ENCODE assay signal across 1 cellular context in the genomic region with DNA sequence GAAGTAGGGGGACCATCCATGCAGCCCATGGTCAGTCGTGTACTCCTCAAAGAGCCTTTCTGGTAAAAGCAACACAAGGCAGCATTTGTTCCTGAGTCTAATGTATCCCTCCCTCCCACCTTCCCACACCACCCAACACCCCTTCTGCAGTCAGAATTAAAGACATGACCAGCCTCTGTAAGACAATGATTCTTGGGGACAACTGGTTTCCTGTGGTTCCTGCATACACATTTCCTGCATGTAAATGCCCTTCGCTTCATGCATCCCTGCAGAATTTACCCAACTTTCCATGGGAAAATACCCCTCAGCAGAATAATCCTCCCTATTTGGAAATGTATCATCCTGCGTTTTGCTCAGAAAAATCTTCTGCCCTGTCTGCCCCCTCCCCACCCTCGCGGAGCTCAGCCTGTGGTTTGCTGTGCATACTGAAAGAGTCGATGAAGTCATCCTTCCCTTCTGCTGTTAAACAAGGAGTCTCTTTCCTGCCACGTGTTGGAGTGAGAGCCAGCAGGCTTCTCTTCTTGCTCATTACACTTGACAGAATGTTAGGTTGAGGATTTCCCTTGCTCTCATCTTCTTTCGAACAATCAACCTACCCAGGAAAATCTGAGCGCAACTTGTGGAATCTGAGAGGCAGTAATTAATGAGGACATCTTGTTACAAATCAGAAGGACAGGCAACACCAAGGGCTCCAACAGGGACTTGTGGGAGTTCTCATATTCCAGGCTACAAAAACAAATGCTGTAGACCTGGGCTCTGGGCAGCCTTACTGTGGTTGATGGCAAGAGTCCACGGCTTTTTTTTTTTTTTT.
TF ChIP-seq lines count a peak whose summit lies in the region.

No MANE protein-coding gene starts in this region.

TF ChIP-seq in HepG2, 621 proteins besides CTCF, POLR2A, EP300 and RAD21:
- TF ChIP-seq SNAI1 (CRISPR knock-in tag; IDR thresholded peaks at IDR 0.05; ENCODE audit: borderline replicate concordance) (no peak), ZSCAN31 (CRISPR knock-in tag; IDR thresholded peaks at IDR 0.05; ENCODE audit: low read depth) (no peak), MAFG (CRISPR knock-in tag; IDR thresholded peaks at IDR 0.05) (no peak), KDM3A (CRISPR knock-in tag; IDR thresholded peaks at IDR 0.05; ENCODE audit: low read depth) (no peak), ZSCAN9 (CRISPR knock-in tag; IDR thresholded peaks at IDR 0.05; ENCODE audit: borderline replicate concordance) (no peak), GTF2F1 (IDR thresholded peaks at IDR 0.05; ENCODE audit: low read length) (no peak), PPARG (CRISPR knock-in tag; conservative IDR thresholded peaks at IDR 0.05) (no peak), KMT2B (CRISPR knock-in tag; IDR thresholded peaks at IDR 0.05) (no peak), ZFYVE20 (CRISPR knock-in tag; IDR thresholded peaks at IDR 0.05; ENCODE audit: borderline replicate concordance, low read depth) (no peak), ZNF432 (CRISPR knock-in tag; IDR thresholded peaks at IDR 0.05; ENCODE audit: borderline replicate concordance) (no peak), ZNF720 (CRISPR knock-in tag; IDR thresholded peaks at IDR 0.05) (no peak), MED13 (CRISPR knock-in tag; IDR thresholded peaks at IDR 0.05) (no peak), NFRKB (IDR thresholded peaks at IDR 0.05) (no peak), ZNF350 (CRISPR knock-in tag; IDR thresholded peaks at IDR 0.05; ENCODE audit: borderline replicate concordance, low read depth) (no peak), KLF15 (CRISPR knock-in tag; IDR thresholded peaks at IDR 0.05; ENCODE audit: borderline replicate concordance) (no peak), ZNF446 (CRISPR knock-in tag; IDR thresholded peaks at IDR 0.05) (no peak)
- TF ChIP-seq, protein P1, sequence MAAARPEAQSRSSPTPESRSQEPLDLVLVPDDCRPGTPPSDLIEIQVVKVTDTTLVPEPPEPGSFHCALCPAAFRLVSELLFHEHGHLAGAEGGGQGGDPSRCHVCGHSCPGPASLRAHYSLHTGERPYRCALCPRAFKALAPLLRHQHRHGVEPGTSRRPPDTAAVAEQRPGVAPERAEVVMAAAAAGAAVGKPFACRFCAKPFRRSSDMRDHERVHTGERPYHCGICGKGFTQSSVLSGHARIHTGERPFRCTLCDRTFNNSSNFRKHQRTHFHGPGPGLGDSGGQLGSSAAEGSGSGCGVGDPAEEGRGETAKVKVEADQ (CRISPR knock-in tag; IDR thresholded peaks at IDR 0.05; ENCODE audit: borderline replicate concordance) = no peak
- TF ChIP-seq, protein P2, sequence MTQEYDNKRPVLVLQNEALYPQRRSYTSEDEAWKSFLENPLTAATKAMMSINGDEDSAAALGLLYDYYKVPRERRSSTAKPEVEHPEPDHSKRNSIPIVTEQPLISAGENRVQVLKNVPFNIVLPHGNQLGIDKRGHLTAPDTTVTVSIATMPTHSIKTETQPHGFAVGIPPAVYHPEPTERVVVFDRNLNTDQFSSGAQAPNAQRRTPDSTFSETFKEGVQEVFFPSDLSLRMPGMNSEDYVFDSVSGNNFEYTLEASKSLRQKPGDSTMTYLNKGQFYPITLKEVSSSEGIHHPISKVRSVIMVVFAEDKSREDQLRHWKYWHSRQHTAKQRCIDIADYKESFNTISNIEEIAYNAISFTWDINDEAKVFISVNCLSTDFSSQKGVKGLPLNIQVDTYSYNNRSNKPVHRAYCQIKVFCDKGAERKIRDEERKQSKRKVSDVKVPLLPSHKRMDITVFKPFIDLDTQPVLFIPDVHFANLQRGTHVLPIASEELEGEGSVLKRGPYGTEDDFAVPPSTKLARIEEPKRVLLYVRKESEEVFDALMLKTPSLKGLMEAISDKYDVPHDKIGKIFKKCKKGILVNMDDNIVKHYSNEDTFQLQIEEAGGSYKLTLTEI (CRISPR knock-in tag; conservative IDR thresholded peaks at IDR 0.05) = no peak
TF ChIP-seq in HepG2: peak in this region for 0.
